8 cellular contexts compared by ENCODE assay signal in genomic region chr4:185183622-185184281, GRCh38. TPM values are rescaled to one million over a fixed set of nuclear protein-coding genes. Genes with fewer than 3 reads are reported as not detected.
DNase-seq lines count a peak whose midpoint lies in the region; ATAC-seq and TF ChIP-seq lines count a peak whose summit lies in the region.

No MANE protein-coding gene starts in this region.

- no peaks in the 10 kb centered on the region for H3K27me3 Mint-ChIP-seq in activated naive CD8-positive, alpha-beta T cell treated with anti-CD3 and anti-CD28 coated beads, Interleukin-2, amount 10 ng/mL, durations not matched to agents 7 days and 5 days

- no peaks in the 10 kb centered on the region for H3K27me3 ChIP-seq in prostate gland (replicated peaks; ENCODE audit: insufficient read depth)

- H3K4me3 Mint-ChIP-seq in activated naive CD8-positive, alpha-beta T cell treated with anti-CD3 and anti-CD28 coated beads, Interleukin-2, amount 10 ng/mL, durations not matched to agents 7 days and 5 days: no peak overlapping the region

- ATAC-seq in GM21576 (IDR thresholded peaks at IDR 0.05; ENCODE audit: unreplicated experiment): peak; percentile 56
- peak; percentile 83 for ATAC-seq in activated naive CD8-positive, alpha-beta T cell treated with anti-CD3 and anti-CD28 coated beads, Interleukin-2, amount 10 ng/mL, durations not matched to agents 7 days and 5 days (ENCODE audit: low read depth)
- peak; percentile 85 for ATAC-seq in Right ventricle myocardium superior (ENCODE audit: poor library complexity)
- no peak for ATAC-seq in HG03135 (IDR thresholded peaks at IDR 0.05; ENCODE audit: unreplicated experiment)

- intact Hi-C loops in Right ventricle myocardium superior (cut with DNase I): loop anchor here (5.0 kb wide), 1 partner anchor 146 kb away; no protein-coding TSS in a partner anchor
- intact Hi-C loops in prostate gland (cut with DNase I): loop anchor here (5.0 kb wide), 1 partner anchor 41 kb away; the partner anchor contains the start of gene SLC25A4

- no peak overlapping the region for H3K27ac Mint-ChIP-seq in activated naive CD8-positive, alpha-beta T cell treated with anti-CD3 and anti-CD28 coated beads, Interleukin-2, amount 10 ng/mL, durations not matched to agents 7 days and 5 days

- no peak overlapping the region for H3K27ac ChIP-seq in C4-2B
- H3K27ac ChIP-seq in prostate gland: no peak overlapping the region

- WGBS in prostate gland: 49% methylated on average over 6 of the region's 6 CpGs

- H3K9me3 Mint-ChIP-seq in activated naive CD8-positive, alpha-beta T cell treated with anti-CD3 and anti-CD28 coated beads, Interleukin-2, amount 10 ng/mL, durations not matched to agents 7 days and 5 days: no peaks in the 10 kb centered on the region

- H3K36me3 ChIP-seq in prostate gland: no peaks in the 10 kb centered on the region

- peaks cover 11% of the 10 kb centered on the region for H3K36me3 Mint-ChIP-seq in activated naive CD8-positive, alpha-beta T cell treated with anti-CD3 and anti-CD28 coated beads, Interleukin-2, amount 10 ng/mL, durations not matched to agents 7 days and 5 days

- TF ChIP-seq CTCF in C4-2B (conservative IDR thresholded peaks at IDR 0.05) (peak; percentile 89), prostate gland (IDR thresholded peaks at IDR 0.05) (peak; percentile 66 to 81 (median 77))

- no peak for TF ChIP-seq POLR2A in prostate gland (IDR thresholded peaks at IDR 0.05)

- no peak overlapping the region for H3K4me3 ChIP-seq in prostate gland

- H3K9me3 ChIP-seq in prostate gland: no peaks in the 10 kb centered on the region

- POLR2A ChIA-PET in activated naive CD8-positive, alpha-beta T cell treated with anti-CD3 and anti-CD28 coated beads, Interleukin-2, amount 10 ng/mL, durations not matched to agents 7 days and 5 days (lab: Charles Lee): no interaction called here

- H3K4me1 Mint-ChIP-seq in activated naive CD8-positive, alpha-beta T cell treated with anti-CD3 and anti-CD28 coated beads, Interleukin-2, amount 10 ng/mL, durations not matched to agents 7 days and 5 days: peaks cover 9% of the 10 kb centered on the region

- H3K4me1 ChIP-seq in prostate gland (replicated peaks): no peaks in the 10 kb centered on the region

- DNase-seq in NCI-H128 (lab: John Stamatoyannopoulos, UW; ENCODE audit: unreplicated experiment): peak; percentile 65
- DNase-seq in SKM-1 treated with dmso at 0.1 percent for 144 hours (lab: John Stamatoyannopoulos, UW; ENCODE audit: unreplicated experiment): peak; percentile 64
- peak; percentile 58 for DNase-seq in activated naive CD8-positive, alpha-beta T cell treated with anti-CD3 and anti-CD28 coated beads, Interleukin-2, amount 10 ng/mL, durations not matched to agents 7 days and 5 days
- DNase-seq in Right ventricle myocardium superior: no peak
- DNase-seq in prostate gland (ENCODE audit: low spot score): peak; percentile 93

RNA-seq across cellular contexts. Expression of gene CFAP97, which starts 20.0 kb away (rescaled TPM):
- total RNA-seq in activated naive CD8-positive, alpha-beta T cell treated with anti-CD3 and anti-CD28 coated beads, Interleukin-2, amount 10 ng/mL, durations not matched to agents 7 days and 5 days: 10 to 100 TPM; 30.3 to 30.5 TPM
- 11.3 TPM for total RNA-seq in Right ventricle myocardium superior
- 10 to 100 TPM; 28.9 to 35.2 TPM for total RNA-seq in prostate gland

RNA-seq across cellular contexts. Expression of gene SNX25, which starts 25.6 kb away (rescaled TPM):
- total RNA-seq in activated naive CD8-positive, alpha-beta T cell treated with anti-CD3 and anti-CD28 coated beads, Interleukin-2, amount 10 ng/mL, durations not matched to agents 7 days and 5 days: 10 to 100 TPM; 15.9 to 16.4 TPM
- 11.1 TPM for total RNA-seq in Right ventricle myocardium superior
- 10 to 100 TPM; 26.4 to 49.5 TPM for total RNA-seq in prostate gland

RNA-seq across cellular contexts. Expression of gene SLC25A4, which starts 40.7 kb away (rescaled TPM):
- 1 to 10 TPM; 5.3 to 6.1 TPM for total RNA-seq in activated naive CD8-positive, alpha-beta T cell treated with anti-CD3 and anti-CD28 coated beads, Interleukin-2, amount 10 ng/mL, durations not matched to agents 7 days and 5 days
- total RNA-seq in Right ventricle myocardium superior (2,290 TPM), prostate gland (100 to 1,000 TPM in 1 of 2 donors, 10 to 100 TPM in 1; 46.0 to 105 TPM)

Comparison
In these comparisons a context has a peak if more than half of its experiments do, and no peak if none do; other contexts are left out.
1. RNA of gene SLC25A4, which starts 40.7 kb away (total RNA-seq): 2,290 TPM in Right ventricle myocardium superior (single experiment); 46.0 to 105 TPM in prostate gland and 5.3 to 6.1 TPM in activated naive CD8-positive, alpha-beta T cell treated with anti-CD3 and anti-CD28 coated beads, Interleukin-2, amount 10 ng/mL, durations not matched to agents 7 days and 5 days; every median in the first group is over 10 times any median in the second.